Comparison of ENCODE assay signal across 13 cellular contexts in genomic region chr3:186359078-186359477, GRCh38.
"Had no signal": no experiment of that assay in that cellular context is flagged by ENCODE, and none has a peak within 500 bp of the region (broad histone marks: within the 10 kb centered on the region; RNA-seq: fewer than 3 reads in every experiment).

No MANE protein-coding gene starts in this region.

- H3K4me3 ChIP-seq: cardiac muscle cell, gastrocnemius medialis, lower lobe of right lung, tibial artery had no signal

- ATAC-seq: gastrocnemius medialis; heart right ventricle; lower lobe of right lung; stimulated activated naive CD8-positive, alpha-beta T cell treated with anti-CD3 and anti-CD28 coated beads, Interleukin-15, Interleukin-2, amounts not matched to agents 100 U/mL and 50 U/mL, for 24 hours had no signal

- H3K36me3 ChIP-seq: cardiac muscle cell, gastrocnemius medialis, heart right ventricle, lower lobe of right lung, tibial artery, WERI-Rb-1 had no signal

- H3K9me3 ChIP-seq: gastrocnemius medialis, heart right ventricle, lower lobe of right lung, tibial artery had no signal

- H3K27me3 ChIP-seq: tibial artery had no signal

- H3K27ac ChIP-seq: cardiac muscle cell, gastrocnemius medialis, lower lobe of right lung, WERI-Rb-1 had no signal

- DNase-seq: activated CD4-positive, alpha-beta T cell treated with anti-CD3 and anti-CD28 coated beads for 1 hour; erythroblast; gastrocnemius medialis; heart right ventricle; lower lobe of right lung; nephron progenitor cell; occipital lobe; stimulated activated CD4-positive, alpha-beta T cell treated with anti-CD3 and anti-CD28 coated beads, Interleukin-2, amount 100 ng/mL, for 24 hours; stimulated activated naive CD8-positive, alpha-beta T cell treated with anti-CD3 and anti-CD28 coated beads, Interleukin-15, Interleukin-2, amounts not matched to agents 100 U/mL and 50 U/mL, for 24 hours; substantia nigra; tibial artery; WERI-Rb-1 had no signal
